In the genomic region with DNA sequence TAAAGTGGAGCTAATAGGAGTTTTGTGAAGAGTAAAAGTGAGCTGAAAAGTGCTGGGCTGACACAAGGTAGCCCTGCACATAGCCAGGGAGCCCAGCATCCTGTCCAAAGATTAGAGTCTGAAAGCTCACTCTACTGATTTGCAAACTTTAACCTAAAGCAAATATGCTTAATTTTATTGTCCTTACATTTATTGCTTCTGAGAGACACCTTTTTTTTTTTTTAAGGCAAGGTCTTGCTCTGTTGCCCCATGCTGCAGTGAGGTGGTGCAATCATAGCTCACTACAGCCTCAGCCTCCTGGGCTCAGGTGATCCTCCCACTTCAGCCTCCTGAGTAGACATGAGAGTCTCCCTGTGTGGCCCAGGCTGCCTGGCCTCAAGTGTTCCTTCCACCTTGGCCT, we compare ENCODE assay signal across 1 cellular context.
TF ChIP-seq lines count a peak whose summit lies in the region.

No MANE protein-coding gene starts in this region.

TF ChIP-seq in HepG2, 621 proteins besides CTCF, POLR2A, EP300 and RAD21:
- TF ChIP-seq, protein P1, sequence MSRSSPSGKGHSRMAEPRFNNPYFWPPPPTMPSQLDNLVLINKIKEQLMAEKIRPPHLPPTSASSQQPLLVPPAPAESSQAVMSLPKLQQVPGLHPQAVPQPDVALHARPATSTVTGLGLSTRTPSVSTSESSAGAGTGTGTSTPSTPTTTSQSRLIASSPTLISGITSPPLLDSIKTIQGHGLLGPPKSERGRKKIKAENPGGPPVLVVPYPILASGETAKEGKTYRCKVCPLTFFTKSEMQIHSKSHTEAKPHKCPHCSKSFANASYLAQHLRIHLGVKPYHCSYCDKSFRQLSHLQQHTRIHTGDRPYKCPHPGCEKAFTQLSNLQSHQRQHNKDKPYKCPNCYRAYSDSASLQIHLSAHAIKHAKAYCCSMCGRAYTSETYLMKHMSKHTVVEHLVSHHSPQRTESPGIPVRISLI (CRISPR knock-in tag; IDR thresholded peaks at IDR 0.05; ENCODE audit: borderline replicate concordance): peak; percentile 78
- TF ChIP-seq ZSCAN12 (CRISPR knock-in tag; IDR thresholded peaks at IDR 0.05) (no peak), THAP11 (CRISPR knock-in tag; IDR thresholded peaks at IDR 0.05) (no peak), HMGA1 (CRISPR knock-in tag; conservative IDR thresholded peaks at IDR 0.05) (no peak), ZNF121 (CRISPR knock-in tag; IDR thresholded peaks at IDR 0.05) (peak; percentile 91), KMT2A (CRISPR knock-in tag; IDR thresholded peaks at IDR 0.05) (no peak), CEBPB (IDR thresholded peaks at IDR 0.05; ENCODE audit: borderline replicate concordance, low read depth, low read length) (peak; percentile 34; the same call in 1 of the 2 replicates), ZNF143 (CRISPR knock-in tag; IDR thresholded peaks at IDR 0.05) (no peak), NR2F1 (CRISPR knock-in tag; IDR thresholded peaks at IDR 0.05) (no peak), CEBPG (CRISPR knock-in tag; IDR thresholded peaks at IDR 0.05) (peak; percentile 36; the same call in 1 of the 2 replicates), CHCHD3 (CRISPR knock-in tag; IDR thresholded peaks at IDR 0.05) (no peak), ZNF781 (CRISPR knock-in tag; IDR thresholded peaks at IDR 0.05; ENCODE audit: borderline replicate concordance, not compliant biosample characterization) (no peak), AGO1 (IDR thresholded peaks at IDR 0.05; ENCODE audit: low read depth, low read length, poor library complexity, severe bottlenecking) (no peak), MIXL1 (CRISPR knock-in tag; IDR thresholded peaks at IDR 0.05) (0 out of 2 replicates have a peak, but pooled peaks have one; percentile 13), ZMYM3 (CRISPR knock-in tag; IDR thresholded peaks at IDR 0.05) (peak; percentile 83), ZNF292 (CRISPR knock-in tag; IDR thresholded peaks at IDR 0.05; ENCODE audit: borderline replicate concordance, low read depth) (no peak), ZMYM2 (CRISPR knock-in tag; IDR thresholded peaks at IDR 0.05) (peak; percentile 57; the same call in 1 of the 2 replicates), TOE1 (CRISPR knock-in tag; IDR thresholded peaks at IDR 0.05) (no peak), FLYWCH1 (CRISPR knock-in tag; IDR thresholded peaks at IDR 0.05) (no peak), HNF4A (CRISPR knock-in tag; IDR thresholded peaks at IDR 0.05) (0 out of 2 replicates have a peak, but pooled peaks have one; percentile 19)
- TF ChIP-seq, protein P2, sequence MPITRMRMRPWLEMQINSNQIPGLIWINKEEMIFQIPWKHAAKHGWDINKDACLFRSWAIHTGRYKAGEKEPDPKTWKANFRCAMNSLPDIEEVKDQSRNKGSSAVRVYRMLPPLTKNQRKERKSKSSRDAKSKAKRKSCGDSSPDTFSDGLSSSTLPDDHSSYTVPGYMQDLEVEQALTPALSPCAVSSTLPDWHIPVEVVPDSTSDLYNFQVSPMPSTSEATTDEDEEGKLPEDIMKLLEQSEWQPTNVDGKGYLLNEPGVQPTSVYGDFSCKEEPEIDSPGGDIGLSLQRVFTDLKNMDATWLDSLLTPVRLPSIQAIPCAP (CRISPR knock-in tag; IDR thresholded peaks at IDR 0.05; ENCODE audit: low read depth): no peak
- TF ChIP-seq, protein P3, sequence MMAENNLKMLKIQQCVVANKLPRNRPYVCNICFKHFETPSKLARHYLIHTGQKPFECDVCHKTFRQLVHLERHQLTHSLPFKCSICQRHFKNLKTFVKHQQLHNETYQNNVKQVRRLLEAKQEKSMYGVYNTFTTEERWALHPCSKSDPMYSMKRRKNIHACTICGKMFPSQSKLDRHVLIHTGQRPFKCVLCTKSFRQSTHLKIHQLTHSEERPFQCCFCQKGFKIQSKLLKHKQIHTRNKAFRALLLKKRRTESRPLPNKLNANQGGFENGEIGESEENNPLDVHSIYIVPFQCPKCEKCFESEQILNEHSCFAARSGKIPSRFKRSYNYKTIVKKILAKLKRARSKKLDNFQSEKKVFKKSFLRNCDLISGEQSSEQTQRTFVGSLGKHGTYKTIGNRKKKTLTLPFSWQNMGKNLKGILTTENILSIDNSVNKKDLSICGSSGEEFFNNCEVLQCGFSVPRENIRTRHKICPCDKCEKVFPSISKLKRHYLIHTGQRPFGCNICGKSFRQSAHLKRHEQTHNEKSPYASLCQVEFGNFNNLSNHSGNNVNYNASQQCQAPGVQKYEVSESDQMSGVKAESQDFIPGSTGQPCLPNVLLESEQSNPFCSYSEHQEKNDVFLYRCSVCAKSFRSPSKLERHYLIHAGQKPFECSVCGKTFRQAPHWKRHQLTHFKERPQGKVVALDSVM (CRISPR knock-in tag; IDR thresholded peaks at IDR 0.05): peak; percentile 95
- TF ChIP-seq, protein P4, sequence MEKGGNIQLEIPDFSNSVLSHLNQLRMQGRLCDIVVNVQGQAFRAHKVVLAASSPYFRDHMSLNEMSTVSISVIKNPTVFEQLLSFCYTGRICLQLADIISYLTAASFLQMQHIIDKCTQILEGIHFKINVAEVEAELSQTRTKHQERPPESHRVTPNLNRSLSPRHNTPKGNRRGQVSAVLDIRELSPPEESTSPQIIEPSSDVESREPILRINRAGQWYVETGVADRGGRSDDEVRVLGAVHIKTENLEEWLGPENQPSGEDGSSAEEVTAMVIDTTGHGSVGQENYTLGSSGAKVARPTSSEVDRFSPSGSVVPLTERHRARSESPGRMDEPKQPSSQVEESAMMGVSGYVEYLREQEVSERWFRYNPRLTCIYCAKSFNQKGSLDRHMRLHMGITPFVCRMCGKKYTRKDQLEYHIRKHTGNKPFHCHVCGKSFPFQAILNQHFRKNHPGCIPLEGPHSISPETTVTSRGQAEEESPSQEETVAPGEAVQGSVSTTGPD (CRISPR knock-in tag; IDR thresholded peaks at IDR 0.05): no peak
